In genomic region chr9:121865884-121866283, GRCh38 we compare ENCODE assay signal across 22 cellular contexts.
"Had no signal": no experiment of that assay in that cellular context is flagged by ENCODE, and none has a peak within 500 bp of the region (broad histone marks: within the 10 kb centered on the region; RNA-seq: fewer than 3 reads in every experiment).

No MANE protein-coding gene starts in this region.

- H3K4me1 ChIP-seq: colonic mucosa, esophagus squamous epithelium, left lung had no signal

- H3K27me3 Mint-ChIP-seq: dendritic cell treated with granulocyte-macrophage colony-stimulating factor and Interleukin-4, amounts not matched to agents 40 ng/mL and 50 ng/mL, for 4 days; effector memory CD8-positive, alpha-beta T cell had no signal

- ATAC-seq: effector memory CD8-positive, alpha-beta T cell; esophagus mucosa; gastrocnemius medialis; heart right ventricle; left cardiac atrium; left lung; left ventricle myocardium superior; lower lobe of right lung had no signal

- H3K27ac ChIP-seq: colonic mucosa, epithelial cell of prostate, esophagus squamous epithelium, gastrocnemius medialis, heart right ventricle, left lung, lower lobe of right lung had no signal

- H3K4me1 Mint-ChIP-seq: mesothelial cell of epicardium had no signal

- H3K9me3 ChIP-seq: colonic mucosa, esophagus squamous epithelium, gastrocnemius medialis, heart right ventricle, left lung, lower lobe of right lung had no signal

- H3K36me3 ChIP-seq: colonic mucosa, lower lobe of right lung had no signal

- H3K4me3 ChIP-seq: colonic mucosa, esophagus squamous epithelium, gastrocnemius medialis, heart right ventricle, left lung, lower lobe of right lung had no signal

- H3K4me3 Mint-ChIP-seq: dendritic cell treated with granulocyte-macrophage colony-stimulating factor and Interleukin-4, amounts not matched to agents 40 ng/mL and 50 ng/mL, for 4 days; effector memory CD8-positive, alpha-beta T cell; endodermal cell; mesothelial cell of epicardium had no signal

- H3K9me3 Mint-ChIP-seq: dendritic cell treated with granulocyte-macrophage colony-stimulating factor and Interleukin-4, amounts not matched to agents 40 ng/mL and 50 ng/mL, for 4 days; effector memory CD8-positive, alpha-beta T cell; endodermal cell; mesothelial cell of epicardium had no signal

- H3K36me3 Mint-ChIP-seq: mesothelial cell of epicardium had no signal

- H3K27me3 ChIP-seq: colonic mucosa, esophagus squamous epithelium, gastrocnemius medialis, heart right ventricle, left lung had no signal

- DNase-seq: colonic mucosa; cortex of kidney; effector CD8-positive, alpha-beta T cell; effector memory CD8-positive, alpha-beta T cell; erythroblast; esophagus squamous epithelium; foreskin fibroblast; foreskin melanocyte; gastrocnemius medialis; glutamatergic neuron; heart right ventricle; hippocampal formation; left cardiac atrium; left lung; left ventricle myocardium superior; lower lobe of right lung; mesenchymal stem cell had no signal
